8 cellular contexts compared by ENCODE assay signal in genomic region chr4:76984788-76985211, GRCh38. TPM values are rescaled to one million over a fixed set of nuclear protein-coding genes. Genes with fewer than 3 reads are reported as not detected.
DNase-seq lines count a peak whose midpoint lies in the region; ATAC-seq and TF ChIP-seq lines count a peak whose summit lies in the region.

No MANE protein-coding gene starts in this region.

- TF ChIP-seq CTCF in ascending aorta (IDR thresholded peaks at IDR 0.05) (no peak), colonic mucosa (IDR thresholded peaks at IDR 0.05) (no peak)

- CTCF ChIA-PET in activated CD8-positive, alpha-beta memory T cell treated with anti-CD3 and anti-CD28 coated beads, Interleukin-2, amount 10 ng/mL, durations not matched to agents 7 days and 5 days (lab: Charles Lee) = no interaction called here

- H3K9me3 Mint-ChIP-seq in activated CD8-positive, alpha-beta memory T cell treated with anti-CD3 and anti-CD28 coated beads, Interleukin-2, amount 10 ng/mL, durations not matched to agents 7 days and 5 days (ENCODE audit: low read depth) = no peaks in the 10 kb centered on the region

- no peaks in the 10 kb centered on the region for H3K9me3 ChIP-seq in ascending aorta
- no peaks in the 10 kb centered on the region for H3K9me3 ChIP-seq in skeletal muscle tissue (ENCODE audit: control insufficient read depth in 3 of 3, low read length in 3 of 3)
- H3K9me3 ChIP-seq in colonic mucosa = no peaks in the 10 kb centered on the region

- no peak for ATAC-seq in activated CD8-positive, alpha-beta memory T cell treated with anti-CD3 and anti-CD28 coated beads, Interleukin-2, amount 10 ng/mL, durations not matched to agents 7 days and 5 days
- ATAC-seq in GM21381 (IDR thresholded peaks at IDR 0.05; ENCODE audit: unreplicated experiment) = no peak

- peaks cover 65% of the 10 kb centered on the region for H3K4me1 Mint-ChIP-seq in activated CD8-positive, alpha-beta memory T cell treated with anti-CD3 and anti-CD28 coated beads, Interleukin-2, amount 10 ng/mL, durations not matched to agents 7 days and 5 days

- H3K4me1 ChIP-seq in ascending aorta (peaks cover 4 to 38% of the 10 kb centered on the region in 2 donors), skeletal muscle tissue (ENCODE audit: control insufficient read depth in 3 of 3, insufficient read depth in 3 of 3, low read length in 3 of 3) (peaks cover 19 to 57% (median 44%) of the 10 kb centered on the region in 3 donors), colonic mucosa (peaks cover 5% of the 10 kb centered on the region)

- intact Hi-C loops in ascending aorta (cut with DNase I) (loop anchor here (1.0 to 10.0 kb wide), 3 partner anchors 10 to 390 kb away; no protein-coding TSS in a partner anchor), colonic mucosa (cut with DNase I) (no loop called here)

- H3K4me3 ChIP-seq in ascending aorta = peak overlapping the region in 1 of 2 donors; percentile 31
- peak overlapping the region in 2 of 3 donors; percentile 9 to 16 for H3K4me3 ChIP-seq in skeletal muscle tissue (ENCODE audit: low read length in 3 of 3)
- H3K4me3 ChIP-seq in colonic mucosa = no peak overlapping the region

- no peak overlapping the region for H3K4me3 Mint-ChIP-seq in activated CD8-positive, alpha-beta memory T cell treated with anti-CD3 and anti-CD28 coated beads, Interleukin-2, amount 10 ng/mL, durations not matched to agents 7 days and 5 days

- H3K36me3 ChIP-seq in ascending aorta = no peaks in the 10 kb centered on the region
- H3K36me3 ChIP-seq in skeletal muscle tissue (ENCODE audit: control insufficient read depth in 3 of 3, insufficient read depth in 3 of 3, low read length in 3 of 3) = no peaks in the 10 kb centered on the region
- H3K36me3 ChIP-seq in colonic mucosa = no peaks in the 10 kb centered on the region

- DNase-seq in GM04504 (ENCODE audit: low read depth) (peak; percentile 100), ascending aorta (ENCODE audit: low spot score in 2 of 2) (peak; percentile 18 to 91), iPS-NIHi7 (ENCODE audit: extremely low spot score) (peak; percentile 26), colonic mucosa (no peak), DMS 273 (lab: John Stamatoyannopoulos, UW; ENCODE audit: unreplicated experiment) (no peak)
- DNase-seq in activated CD8-positive, alpha-beta memory T cell treated with anti-CD3 and anti-CD28 coated beads, Interleukin-2, amount 10 ng/mL, durations not matched to agents 7 days and 5 days = no peak

- H3K9ac ChIP-seq in skeletal muscle tissue (ENCODE audit: low read depth in 1 of 3, low read length in 3 of 3) (peak overlapping the region in 1 of 3 donors; percentile 34), colonic mucosa (ENCODE audit: low read depth in 2 of 2, low read length in 2 of 2) (no peak overlapping the region)

- H3K27ac ChIP-seq in ascending aorta = peak overlapping the region; percentile 59 to 64
- peak overlapping the region; percentile 73 for H3K27ac ChIP-seq in skeletal muscle tissue (ENCODE audit: low read depth, low read length)
- H3K27ac ChIP-seq in colonic mucosa = no peak overlapping the region

- no peaks in the 10 kb centered on the region for H3K27me3 ChIP-seq in ascending aorta
- no peaks in the 10 kb centered on the region for H3K27me3 ChIP-seq in skeletal muscle tissue (ENCODE audit: control insufficient read depth in 3 of 3, insufficient read depth in 3 of 3, low read length in 3 of 3)
- H3K27me3 ChIP-seq in colonic mucosa = no peaks in the 10 kb centered on the region

- H3K36me3 Mint-ChIP-seq in activated CD8-positive, alpha-beta memory T cell treated with anti-CD3 and anti-CD28 coated beads, Interleukin-2, amount 10 ng/mL, durations not matched to agents 7 days and 5 days = peaks cover 4% of the 10 kb centered on the region

- peaks cover 23% of the 10 kb centered on the region for H3K27me3 Mint-ChIP-seq in activated CD8-positive, alpha-beta memory T cell treated with anti-CD3 and anti-CD28 coated beads, Interleukin-2, amount 10 ng/mL, durations not matched to agents 7 days and 5 days

- H3K27ac Mint-ChIP-seq in activated CD8-positive, alpha-beta memory T cell treated with anti-CD3 and anti-CD28 coated beads, Interleukin-2, amount 10 ng/mL, durations not matched to agents 7 days and 5 days = no peak overlapping the region

RNA-seq across cellular contexts. Expression of gene SEPTIN11, which starts 35.2 kb away (rescaled TPM):
- total RNA-seq in ascending aorta (48.0 TPM), skeletal muscle tissue (325 TPM), colonic mucosa (100 to 1,000 TPM; 114 to 134 TPM)
- 10 to 100 TPM; 33.3 to 69.3 TPM for total RNA-seq in activated CD8-positive, alpha-beta memory T cell treated with anti-CD3 and anti-CD28 coated beads, Interleukin-2, amount 10 ng/mL, durations not matched to agents 7 days and 5 days

Comparison
In these comparisons a context has a peak if more than half of its experiments do, and no peak if none do; other contexts are left out.
1. DNase-seq: peak in GM04504 (single experiment), ascending aorta (2 of 2) and iPS-NIHi7 (single experiment); none in colonic mucosa (single experiment), activated CD8-positive, alpha-beta memory T cell treated with anti-CD3 and anti-CD28 coated beads, Interleukin-2, amount 10 ng/mL, durations not matched to agents 7 days and 5 days (single experiment) and DMS 273 (single experiment).